In the genomic region with DNA sequence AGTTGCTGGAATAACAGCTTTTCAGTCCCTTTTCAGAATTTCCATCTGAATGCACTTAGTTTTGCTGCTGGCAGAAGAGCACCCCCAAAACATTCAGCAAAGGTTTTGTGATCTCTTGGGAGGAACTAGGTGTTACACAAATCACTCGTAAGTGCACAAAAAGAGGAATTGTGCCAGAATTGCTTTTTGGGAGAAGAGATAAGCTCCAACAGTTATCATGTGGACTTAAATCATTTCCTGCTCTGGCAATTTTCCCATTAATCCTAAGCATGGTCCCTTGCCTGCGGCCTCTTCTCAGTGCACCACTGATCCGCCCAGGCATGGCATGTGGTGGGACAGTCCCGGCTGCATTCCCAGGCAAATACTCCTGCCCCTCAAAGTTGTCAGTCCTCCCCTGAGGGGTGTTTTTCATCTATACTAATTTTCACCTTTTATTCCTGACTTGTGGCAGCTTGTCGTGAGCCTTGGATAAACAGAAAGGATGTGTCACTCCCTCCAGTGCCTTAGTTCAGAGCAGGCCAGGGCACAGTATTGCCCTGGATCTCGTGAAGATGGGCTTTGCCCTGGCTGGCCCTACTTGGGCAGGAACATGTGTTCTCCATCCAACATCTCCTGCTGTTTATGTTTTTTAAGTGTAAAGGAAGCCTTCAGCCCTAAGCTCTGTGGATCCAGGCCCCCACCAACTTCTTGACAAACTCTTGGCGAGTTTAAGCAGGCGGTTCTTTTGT, we compare ENCODE assay signal across 8 cellular contexts. TPM values are rescaled to one million over a fixed set of nuclear protein-coding genes. Genes with fewer than 3 reads are reported as not detected.
A peak's percentile ranks its signal among the peaks of the same experiment; 100 is the strongest.
DNase-seq lines count a peak whose midpoint lies in the region; ATAC-seq and TF ChIP-seq lines count a peak whose summit lies in the region.

No MANE protein-coding gene starts in this region.

- H3K9me3 ChIP-seq in thoracic aorta = no peaks in the 10 kb centered on the region

- no peak for ATAC-seq in thoracic aorta (ENCODE audit: insufficient number of reproducible peaks, low FRiP score, low read depth)

- no peak for TF ChIP-seq CTCF in cardiac fibroblast (IDR thresholded peaks at IDR 0.05; ENCODE audit: low read depth, low read length)
- no peak for TF ChIP-seq CTCF in thoracic aorta (IDR thresholded peaks at IDR 0.05)

- H3K27me3 ChIP-seq in thoracic aorta (replicated peaks; ENCODE audit: insufficient read depth) = no peaks in the 10 kb centered on the region

- peaks cover 40 to 55% of the 10 kb centered on the region in 2 donors for H3K4me1 ChIP-seq in thoracic aorta (ENCODE audit: control insufficient read depth in 1 of 2, low read depth in 2 of 2)

- H3K27ac ChIP-seq in thoracic aorta = peak overlapping the region; percentile 24 to 54

- H3K36me3 ChIP-seq in thoracic aorta = no peaks in the 10 kb centered on the region

- DNase-seq in HT-29 (ENCODE audit: low spot score) (peak; percentile 73), cardiac fibroblast (ENCODE audit: low read depth in 2 of 2) (peak; percentile 68 to 84), left kidney (ENCODE audit: low read depth, low spot score) (peak; percentile 66), thoracic aorta (ENCODE audit: low spot score) (no peak), NCI-H1092 treated with DMSO at 0.1 percent for 48 hours (lab: John Stamatoyannopoulos, UW) (no peak), NCI-H82 (lab: John Stamatoyannopoulos, UW) (no peak), NCI-H526 (lab: John Stamatoyannopoulos, UW) (no peak)
- no peak for DNase-seq in activated effector memory CD4-positive, alpha-beta T cell treated with Interleukin-2 at 50 U/mL for 16 hours

- no peak overlapping the region for H3K4me3 ChIP-seq in cardiac fibroblast (replicated peaks in 1 of 2; ENCODE audit: low read depth in 2 of 2, low read length in 2 of 2)
- no peak overlapping the region for H3K4me3 ChIP-seq in thoracic aorta

RNA-seq across cellular contexts. Expression of gene VILL, which starts 44.6 kb away (rescaled TPM):
- total RNA-seq in HT-29 (2014; rRNA removed; shearing (Covaris generic)) = 2.2 and 2.4 TPM in 2 replicates
- total RNA-seq in thoracic aorta = 10 to 100 TPM; 11.5 to 13.7 TPM

Comparison
In these comparisons a context has a peak if more than half of its experiments do, and no peak if none do; other contexts are left out.
1. DNase-seq: peak in HT-29 (single experiment), cardiac fibroblast (2 of 2) and left kidney (single experiment); none in thoracic aorta (single experiment), activated effector memory CD4-positive, alpha-beta T cell treated with Interleukin-2 at 50 U/mL for 16 hours (single experiment), NCI-H1092 treated with DMSO at 0.1 percent for 48 hours (single experiment), NCI-H82 (single experiment) and NCI-H526 (0 of 2).